ENCODE assay signal across 8 cellular contexts in the genomic region with DNA sequence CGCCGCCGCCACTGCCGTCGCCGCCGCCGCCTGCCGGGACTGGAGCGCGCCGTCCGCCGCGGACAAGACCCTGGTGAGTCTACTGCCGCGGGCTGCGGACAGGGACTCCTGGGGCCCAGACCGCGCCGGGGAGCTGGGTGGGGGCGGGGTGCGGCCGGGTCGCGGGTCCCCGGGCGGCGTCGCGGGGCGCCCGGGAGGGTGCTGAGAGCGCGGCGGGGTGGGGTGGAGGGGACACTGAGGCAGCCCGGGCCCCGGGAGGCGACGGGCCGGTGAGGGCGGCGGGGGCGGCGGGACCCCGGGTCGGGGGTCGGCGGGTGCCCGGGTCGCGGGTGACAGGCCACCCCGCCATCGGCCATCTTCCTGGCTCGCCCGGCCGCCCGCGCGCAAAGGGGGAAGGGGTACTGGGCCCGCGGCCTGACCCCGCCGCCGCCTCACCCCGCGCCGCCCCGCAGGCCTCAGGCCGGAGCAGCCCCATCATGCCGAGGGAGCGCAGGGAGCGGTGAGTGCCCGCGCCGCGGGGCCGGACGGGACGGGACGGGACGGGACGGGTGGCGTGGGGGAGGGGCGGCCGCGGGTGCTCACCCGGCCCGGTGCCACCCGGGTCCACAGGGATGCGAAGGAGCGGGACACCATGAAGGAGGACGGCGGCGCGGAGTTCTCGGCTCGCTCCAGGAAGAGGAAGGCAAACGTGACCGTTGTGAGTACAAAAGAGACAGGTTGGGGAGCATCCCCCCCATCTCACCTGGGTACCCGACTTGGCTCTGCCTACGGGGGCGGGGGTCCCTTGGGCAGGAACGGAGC. TPM values are rescaled to one million over a fixed set of nuclear protein-coding genes. Genes with fewer than 3 reads are reported as not detected.
DNase-seq lines count a peak whose midpoint lies in the region; ATAC-seq, FAIRE-seq and TF ChIP-seq lines count a peak whose summit lies in the region.

No MANE protein-coding gene starts in this region.

- DNase-seq in adipocyte (ENCODE audit: low read depth): peak; percentile 52
- DNase-seq in keratinocyte (ENCODE audit: low read depth, low spot score): no peak
- peak in 1 of 2 donors; percentile 70 for DNase-seq in suprapubic skin (ENCODE audit: low spot score in 2 of 2)
- DNase-seq in G401 (ENCODE audit: low spot score): no peak

- ATAC-seq in GM19397 (IDR thresholded peaks at IDR 0.05; ENCODE audit: unreplicated experiment) (peak; percentile 20), GM18868 (IDR thresholded peaks at IDR 0.05; ENCODE audit: unreplicated experiment) (no peak)

- H3K27ac ChIP-seq in BLaER1: peak overlapping the region; percentile 63
- no peak overlapping the region for H3K27ac ChIP-seq in keratinocyte (ENCODE audit: control insufficient read depth, insufficient read depth, low read length)
- no peak overlapping the region for H3K27ac ChIP-seq in suprapubic skin

- H3K4me1 ChIP-seq in BLaER1: peaks cover 38% of the 10 kb centered on the region
- H3K4me1 ChIP-seq in adipocyte (ENCODE audit: control insufficient read depth, insufficient read depth, low read length): peaks cover 6% of the 10 kb centered on the region
- peaks cover 10% of the 10 kb centered on the region for H3K4me1 ChIP-seq in keratinocyte (ENCODE audit: control insufficient read depth, extremely low read depth, insufficient read depth, low read length)
- peaks cover 15% of the 10 kb centered on the region for H3K4me1 ChIP-seq in suprapubic skin

- peak overlapping the region; percentile 82 to 97 (median 94) for H3K4me3 Mint-ChIP-seq in IgD-negative memory B cell

- H3K9ac ChIP-seq in BLaER1 (peak overlapping the region; percentile 80), adipocyte (ENCODE audit: low read length) (no peak overlapping the region), keratinocyte (ENCODE audit: control insufficient read depth, extremely low read depth, insufficient read depth, low read length) (peak overlapping the region; percentile 18)

- dilution Hi-C loops in keratinocyte (cut with MboI; ENCODE audit: extremely low pct_ligation_motif_present, low sequenced_read_pairs): no loop called here

- H3K27me3 ChIP-seq in BLaER1 (no peaks in the 10 kb centered on the region), adipocyte (replicated peaks; ENCODE audit: control insufficient read depth, insufficient read depth, low read length) (no peaks in the 10 kb centered on the region), keratinocyte (ENCODE audit: control insufficient read depth, extremely low read depth, insufficient read depth, low read length) (no peaks in the 10 kb centered on the region), suprapubic skin (no peaks in the 10 kb centered on the region)

- TF ChIP-seq EP300 in suprapubic skin (IDR thresholded peaks at IDR 0.05): no peak

- H3K9me3 ChIP-seq in BLaER1: no peaks in the 10 kb centered on the region
- H3K9me3 ChIP-seq in adipocyte (ENCODE audit: control insufficient read depth, low read length): no peaks in the 10 kb centered on the region
- no peaks in the 10 kb centered on the region for H3K9me3 ChIP-seq in keratinocyte (ENCODE audit: control insufficient read depth, low read depth, low read length)
- H3K9me3 ChIP-seq in suprapubic skin: no peaks in the 10 kb centered on the region

- H4K20me1 ChIP-seq in BLaER1 (no peaks in the 10 kb centered on the region), keratinocyte (ENCODE audit: control insufficient read depth, extremely low read depth, insufficient read depth, low read length) (no peaks in the 10 kb centered on the region)

- H3K9me3 Mint-ChIP-seq in IgD-negative memory B cell: no peaks in the 10 kb centered on the region

- H3K79me2 ChIP-seq in keratinocyte (ENCODE audit: control insufficient read depth, insufficient read depth, low read length): no peaks in the 10 kb centered on the region

- H3K4me1 Mint-ChIP-seq in IgD-negative memory B cell: peaks cover 15 to 17% (median 16%) of the 10 kb centered on the region in 3 donors

- H3K9me1 ChIP-seq in keratinocyte (ENCODE audit: control insufficient read depth, extremely low read depth, insufficient read depth, low read length): no peaks in the 10 kb centered on the region

- TF ChIP-seq POLR2A in suprapubic skin (IDR thresholded peaks at IDR 0.05): no peak

- peak overlapping the region; percentile 91 to 96 (median 93) for H3K27ac Mint-ChIP-seq in IgD-negative memory B cell

- peak overlapping the region; percentile 80 for H3K4me2 ChIP-seq in BLaER1
- peak overlapping the region; percentile 57 for H3K4me2 ChIP-seq in keratinocyte (ENCODE audit: control insufficient read depth, extremely low read depth, insufficient read depth, low read depth, low read length)

- peak overlapping the region; percentile 16 for H2AFZ ChIP-seq in keratinocyte (ENCODE audit: control insufficient read depth, low read length)

- 6% methylated on average over 13 of the region's 104 CpGs for WGBS in suprapubic skin

- TF ChIP-seq CTCF in keratinocyte (optimal IDR thresholded peaks at IDR 0.05 in 1 of 3, IDR thresholded peaks at IDR 0.05 in 1 of 3, conservative IDR thresholded peaks at IDR 0.05 in 1 of 3; ENCODE audit: extremely low read depth in 1 of 3, insufficient read depth in 2 of 3, low read length in 3 of 3) (no peak), suprapubic skin (IDR thresholded peaks at IDR 0.05) (no peak)

- peak overlapping the region; percentile 79 for H3K4me3 ChIP-seq in BLaER1
- H3K4me3 ChIP-seq in adipocyte (ENCODE audit: low read length): peak overlapping the region; percentile 60
- peak overlapping the region; percentile 31 to 49 (median 33) for H3K4me3 ChIP-seq in keratinocyte (ENCODE audit: control insufficient read depth in 2 of 3, extremely low read depth in 1 of 3, insufficient read depth in 2 of 3, low read depth in 1 of 3, low read length in 3 of 3)
- H3K4me3 ChIP-seq in suprapubic skin: peak overlapping the region; percentile 69

- in situ Hi-C loops in G401 (cut with HindIII; ENCODE audit: low sequenced_read_pairs): no loop called here

- FAIRE-seq in keratinocyte (lab: Jason Lieb, UNC): no peak

- peaks cover 2% of the 10 kb centered on the region for H3K27me3 Mint-ChIP-seq in IgD-negative memory B cell

- H3K36me3 ChIP-seq in BLaER1: peaks cover 9% of the 10 kb centered on the region; the same call in 1 of the 2 replicates
- H3K36me3 ChIP-seq in adipocyte (ENCODE audit: control insufficient read depth, insufficient read depth, low read length, severe bottlenecking): no peaks in the 10 kb centered on the region
- H3K36me3 ChIP-seq in keratinocyte (ENCODE audit: control insufficient read depth in 2 of 2, extremely low read depth in 1 of 2, insufficient read depth in 2 of 2, low read length in 2 of 2): peaks cover 0 to under 1% of the 10 kb centered on the region in 2 experiments
- H3K36me3 ChIP-seq in suprapubic skin: no peaks in the 10 kb centered on the region

- no peaks in the 10 kb centered on the region for H3K36me3 Mint-ChIP-seq in IgD-negative memory B cell

RNA-seq across cellular contexts. Expression of a gene that starts 0.5 kb away (rescaled TPM):
- polyA plus RNA-seq in IgD-negative memory B cell (0.55 TPM), keratinocyte (10.0 to 11.2 TPM (median 10.1 TPM) in 3 replicates)
- polyA plus RNA-seq in keratinocyte (2011; ENCODE audit: low read depth): 2.1 TPM
- polyA plus RNA-seq in keratinocyte (2011; cell fraction: cytosol; rRNA removed): 10.5 and 11.2 TPM in 2 replicates
- polyA plus RNA-seq in keratinocyte (2011; cell fraction: nucleus; rRNA removed): 13.2 and 13.8 TPM in 2 replicates
- polyA plus RNA-seq in keratinocyte (2012; ENCODE audit: low replicate concordance): 7.5 and 8.3 TPM in 2 replicates
- 5.6 to 7.7 TPM (median 6.9 TPM) in 3 replicates for polyA minus RNA-seq in keratinocyte
- 5.0 TPM for polyA minus RNA-seq in keratinocyte (2011; cell fraction: cytosol; rRNA and poly(A)+ RNA removed)
- 1.9 and 3.2 TPM in 2 replicates for polyA minus RNA-seq in keratinocyte (2011; cell fraction: nucleus; rRNA and poly(A)+ RNA removed)
- 10 to 100 TPM in 1 of 4 donors, 1 to 10 TPM in 3; 2.5 to 11.0 (median 6.0) TPM for total RNA-seq in suprapubic skin
- 50.8 and 76.0 TPM in 2 replicates for total RNA-seq in G401 (2014; rRNA removed; shearing (Covaris generic))
